In genomic region chr9:99778308-99778707, GRCh38 we compare ENCODE assay signal across 9 cellular contexts. TPM values are rescaled to one million over a fixed set of nuclear protein-coding genes. Genes with fewer than 3 reads are reported as not detected.
A peak's percentile ranks its signal among the peaks of the same experiment; 100 is the strongest.
DNase-seq lines count a peak whose midpoint lies in the region; ATAC-seq and TF ChIP-seq lines count a peak whose summit lies in the region.
"Had no signal": no experiment of that assay in that cellular context is flagged by ENCODE, and none has a peak within 500 bp of the region (broad histone marks: within the 10 kb centered on the region; RNA-seq: fewer than 3 reads in every experiment).

No MANE protein-coding gene starts in this region.

- WGBS in body of pancreas, 2 donors: 75 to 78% methylated on average over 2 of the region's 2 CpGs

- intact Hi-C loops in natural killer cell (cut with micrococcal nuclease) (no loop called here), body of pancreas (cut with DNase I) (no loop called here)

- H3K4me1 ChIP-seq in body of pancreas: no peaks in the 10 kb centered on the region

- no peak for TF ChIP-seq CTCF in natural killer cell (IDR thresholded peaks at IDR 0.05)
- TF ChIP-seq CTCF in body of pancreas (IDR thresholded peaks at IDR 0.05): no peak
- no peak for TF ChIP-seq CTCF in nephron progenitor cell (IDR thresholded peaks at IDR 0.05)

- H3K36me3 Mint-ChIP-seq in natural killer cell treated with Interleukin-12 subunit alpha and Interleukin-12 subunit beta and Interleukin-15 and Interleukin-18, amount 100 ng/mL, for 72 hours: no peaks in the 10 kb centered on the region
- H3K36me3 Mint-ChIP-seq in natural killer cell (no peaks in the 10 kb centered on the region), nephron progenitor cell (ENCODE audit: low read depth) (no peaks in the 10 kb centered on the region)

- H3K9me3 ChIP-seq in body of pancreas: no peaks in the 10 kb centered on the region

- H3K4me3 ChIP-seq in body of pancreas: no peak overlapping the region

- H3K27ac ChIP-seq in body of pancreas: no peak overlapping the region

- H3K4me3 Mint-ChIP-seq in natural killer cell treated with Interleukin-12 subunit alpha and Interleukin-12 subunit beta and Interleukin-15 and Interleukin-18, amount 100 ng/mL, for 72 hours: no peak overlapping the region
- H3K4me3 Mint-ChIP-seq in natural killer cell (no peak overlapping the region), nephron progenitor cell (no peak overlapping the region)

- TF ChIP-seq POLR2A in body of pancreas (IDR thresholded peaks at IDR 0.05): no peak

- no peak overlapping the region for H3K27ac Mint-ChIP-seq in natural killer cell treated with Interleukin-12 subunit alpha and Interleukin-12 subunit beta and Interleukin-15 and Interleukin-18, amount 100 ng/mL, for 72 hours
- H3K27ac Mint-ChIP-seq in natural killer cell (no peak overlapping the region), nephron progenitor cell (no peak overlapping the region)

- H3K27me3 ChIP-seq in body of pancreas: no peaks in the 10 kb centered on the region

- H3K4me1 Mint-ChIP-seq in natural killer cell treated with Interleukin-12 subunit alpha and Interleukin-12 subunit beta and Interleukin-15 and Interleukin-18, amount 100 ng/mL, for 72 hours (ENCODE audit: low read depth in 2 of 2): peaks cover 12 to 21% of the 10 kb centered on the region in 2 donors
- peaks cover 9% of the 10 kb centered on the region in 2 donors for H3K4me1 Mint-ChIP-seq in natural killer cell
- no peaks in the 10 kb centered on the region for H3K4me1 Mint-ChIP-seq in nephron progenitor cell

- H3K36me3 ChIP-seq in body of pancreas (replicated peaks in 1 of 2; ENCODE audit: insufficient read depth in 1 of 2, low read depth in 2 of 2): no peaks in the 10 kb centered on the region

- peak; percentile 71 to 76 for ATAC-seq in natural killer cell treated with Interleukin-12 subunit alpha and Interleukin-12 subunit beta and Interleukin-15 and Interleukin-18, amount 100 ng/mL, for 72 hours
- ATAC-seq in natural killer cell: no peak
- ATAC-seq in HG02623 (IDR thresholded peaks at IDR 0.05; ENCODE audit: unreplicated experiment): no peak
- ATAC-seq in body of pancreas: no peak

- no peaks in the 10 kb centered on the region for H3K9me3 Mint-ChIP-seq in natural killer cell treated with Interleukin-12 subunit alpha and Interleukin-12 subunit beta and Interleukin-15 and Interleukin-18, amount 100 ng/mL, for 72 hours
- H3K9me3 Mint-ChIP-seq in natural killer cell: no peaks in the 10 kb centered on the region
- no peaks in the 10 kb centered on the region for H3K9me3 Mint-ChIP-seq in nephron progenitor cell

- no peak for DNase-seq in natural killer cell treated with Interleukin-12 subunit alpha and Interleukin-12 subunit beta and Interleukin-15 and Interleukin-18, amount 100 ng/mL, for 72 hours (ENCODE audit: low spot score)
- DNase-seq in natural killer cell (no peak), hepatic stellate cell (ENCODE audit: low spot score) (peak; percentile 5), body of pancreas (no peak), activated gamma-delta T cell treated with Interleukin-2 at 50 U/mL for 16 hours (no peak), nephron progenitor cell (no peak)
- peak; percentile 3 to 9 for DNase-seq in activated CD4-positive, alpha-beta T cell treated with anti-CD3 and anti-CD28 coated beads, Interleukin-2, amount 50 U/mL, for 4 hours
- DNase-seq: NCI-H748 treated with DMSO at 0.1 percent for 48 hours had no signal

- peaks cover 5 to 19% of the 10 kb centered on the region in 2 donors for H3K27me3 Mint-ChIP-seq in natural killer cell treated with Interleukin-12 subunit alpha and Interleukin-12 subunit beta and Interleukin-15 and Interleukin-18, amount 100 ng/mL, for 72 hours
- H3K27me3 Mint-ChIP-seq in natural killer cell (ENCODE audit: low read depth in 2 of 2): peaks cover 6 to 19% of the 10 kb centered on the region in 2 donors
- H3K27me3 Mint-ChIP-seq in nephron progenitor cell (ENCODE audit: low read depth, poor library complexity): peaks cover 4% of the 10 kb centered on the region

RNA-seq across cellular contexts. Expression of gene NR4A3, which starts 43.4 kb away (rescaled TPM):
- 1 to 10 TPM; 1.3 to 2.4 TPM for total RNA-seq in natural killer cell treated with Interleukin-12 subunit alpha and Interleukin-12 subunit beta and Interleukin-15 and Interleukin-18, amount 100 ng/mL, for 72 hours
- 10 to 100 TPM; 31.1 to 43.4 (median 38.6) TPM for total RNA-seq in natural killer cell
- total RNA-seq in body of pancreas: 1 to 10 TPM; 1.0 to 8.9 TPM

Comparison
In these comparisons a context has a peak if more than half of its experiments do, and no peak if none do; other contexts are left out.
1. ATAC-seq: peak in natural killer cell treated with Interleukin-12 subunit alpha and Interleukin-12 subunit beta and Interleukin-15 and Interleukin-18, amount 100 ng/mL, for 72 hours (2 of 2); none in natural killer cell (0 of 3), HG02623 (single experiment) and body of pancreas (single experiment).
2. DNase-seq: peak in activated CD4-positive, alpha-beta T cell treated with anti-CD3 and anti-CD28 coated beads, Interleukin-2, amount 50 U/mL, for 4 hours (2 of 2) and hepatic stellate cell (single experiment); none in natural killer cell treated with Interleukin-12 subunit alpha and Interleukin-12 subunit beta and Interleukin-15 and Interleukin-18, amount 100 ng/mL, for 72 hours (single experiment), natural killer cell (single experiment), body of pancreas (0 of 4), activated gamma-delta T cell treated with Interleukin-2 at 50 U/mL for 16 hours (single experiment) and nephron progenitor cell (single experiment).